ENCODE assay signal across 18 cellular contexts in genomic region chr11:44737686-44738085, GRCh38.
"Had no signal": no experiment of that assay in that cellular context is flagged by ENCODE, and none has a peak within 500 bp of the region (broad histone marks: within the 10 kb centered on the region; RNA-seq: fewer than 3 reads in every experiment).

No MANE protein-coding gene starts in this region.

- H3K27ac ChIP-seq: psoas muscle, skin epidermis had no signal

- H3K9me3 Mint-ChIP-seq: activated T-helper 1 cell treated with anti-CD3 and anti-CD28 coated beads, Interleukin-12 subunit alpha, Interleukin-12 subunit beta, Interleukin-2, Interleukin-4 antibody, amounts not matched to agents 30 ng/mL and 10 ng/mL and 1 ng/mL, durations not matched to agents 14 hours and 24 hours and 36 hours; endodermal cell; T-helper 2 cell treated with Interferon-gamma antibody and Interleukin-4, amounts not matched to agents 5 μg/mL and 100 μg/mL, for 36 hours had no signal

- H3K9me3 ChIP-seq: psoas muscle had no signal

- H3K27me3 Mint-ChIP-seq: activated CD4-positive, alpha-beta T cell treated with anti-CD3 and anti-CD28 coated beads for 36 hours; activated naive CD8-positive, alpha-beta T cell had no signal

- H3K4me3 Mint-ChIP-seq: activated CD4-positive, alpha-beta T cell treated with anti-CD3 and anti-CD28 coated beads for 36 hours; activated naive CD8-positive, alpha-beta T cell; activated T-helper 1 cell treated with anti-CD3 and anti-CD28 coated beads, Interleukin-12 subunit alpha, Interleukin-12 subunit beta, Interleukin-2, Interleukin-4 antibody, amounts not matched to agents 30 ng/mL and 10 ng/mL and 1 ng/mL, durations not matched to agents 14 hours and 24 hours and 36 hours; endodermal cell; T-helper 2 cell treated with Interferon-gamma antibody and Interleukin-4, amounts not matched to agents 5 μg/mL and 100 μg/mL, for 36 hours; WTC11 had no signal

- H3K27ac Mint-ChIP-seq: activated CD4-positive, alpha-beta T cell treated with anti-CD3 and anti-CD28 coated beads for 36 hours; activated naive CD8-positive, alpha-beta T cell; activated T-helper 1 cell treated with anti-CD3 and anti-CD28 coated beads, Interleukin-12 subunit alpha, Interleukin-12 subunit beta, Interleukin-2, Interleukin-4 antibody, amounts not matched to agents 30 ng/mL and 10 ng/mL and 1 ng/mL, durations not matched to agents 14 hours and 24 hours and 36 hours; endodermal cell; T-helper 2 cell treated with Interferon-gamma antibody and Interleukin-4, amounts not matched to agents 5 μg/mL and 100 μg/mL, for 36 hours; WTC11 had no signal

- H3K4me1 ChIP-seq: psoas muscle had no signal

- FAIRE-seq: kidney, TTC549 had no signal

- DNase-seq: activated CD4-positive, alpha-beta T cell treated with anti-CD3 and anti-CD28 coated beads for 36 hours; activated CD4-positive, alpha-beta T cell treated with anti-CD3 and anti-CD28 coated beads, Interleukin-2, amount 50 U/mL, for 48 hours; amygdala; caudate nucleus; endodermal cell; foreskin melanocyte; head of caudate nucleus; kidney; midbrain; psoas muscle; right cardiac atrium; stimulated activated CD4-positive, alpha-beta T cell treated with anti-CD3 and anti-CD28 coated beads, Interleukin-2, amount 100 ng/mL, for 48 hours had no signal

- H3K4me3 ChIP-seq: psoas muscle, skin epidermis had no signal
